Comparison of ENCODE assay signal across 33 cellular contexts in genomic region chr18:78816114-78816513, GRCh38.
"Had no signal": no experiment of that assay in that cellular context is flagged by ENCODE, and none has a peak within 500 bp of the region (broad histone marks: within the 10 kb centered on the region; RNA-seq: fewer than 3 reads in every experiment).

No MANE protein-coding gene starts in this region.

- H3K9me3 Mint-ChIP-seq: activated B cell treated with CpG ODN at 0.5 μM for 24 hours; activated CD8-positive, alpha-beta T cell treated with anti-CD3 and anti-CD28 coated beads for 36 hours; activated T-cell treated with anti-CD3 and anti-CD28 coated beads, Interleukin-2, amount 50 U/mL, for 4 hours; activated T-helper 17 cell treated with anti-CD3 and anti-CD28 coated beads, Interleukin-2, amount 50 U/mL, for 72 hours; endodermal cell; T-helper 2 cell treated with Interferon-gamma antibody and Interleukin-4, amounts not matched to agents 5 μg/mL and 100 μg/mL, for 36 hours had no signal

- DNase-seq: activated B cell treated with CpG ODN at 0.5 μM for 24 hours; activated CD4-positive, alpha-beta T cell treated with anti-CD3 and anti-CD28 coated beads for 48 hours; activated CD4-positive, alpha-beta T cell treated with anti-CD3 and anti-CD28 coated beads, Interleukin-2, amount 50 U/mL, for 1 hour; activated CD4-positive, alpha-beta T cell treated with anti-CD3 and anti-CD28 coated beads, Interleukin-2, amount 50 U/mL, for 48 hours; activated CD8-positive, alpha-beta memory T cell treated with anti-CD3 and anti-CD28 coated beads for 24 hours; activated CD8-positive, alpha-beta T cell treated with anti-CD3 and anti-CD28 coated beads for 36 hours; activated effector memory CD4-positive, alpha-beta T cell treated with Interleukin-2 at 50 U/mL for 16 hours; activated gamma-delta T cell treated with Interleukin-2 at 50 U/mL for 16 hours; activated naive CD4-positive, alpha-beta T cell treated with anti-CD3 and anti-CD28 coated beads, Interleukin-2, amount 50 U/mL, for 16 hours; activated naive CD4-positive, alpha-beta T cell treated with Interleukin-2 at 50 U/mL for 16 hours; activated T-cell treated with anti-CD3 and anti-CD28 coated beads, Interleukin-2, amount 50 U/mL, for 4 hours; amniotic stem cell; anterior cingulate cortex; brain microvascular endothelial cell; central memory CD4-positive, alpha-beta T cell; cerebellar nuclear complex; colonic mucosa; dorsolateral prefrontal cortex; effector memory CD4-positive, alpha-beta T cell; endodermal cell; foreskin fibroblast; head of caudate nucleus; T-helper 1 cell; T-helper 17 cell; T1000; WERI-Rb-1 had no signal

- H3K4me1 ChIP-seq: colonic mucosa had no signal

- H3K36me3 ChIP-seq: brain microvascular endothelial cell, colonic mucosa, WERI-Rb-1 had no signal

- ATAC-seq: activated CD4-positive, CD25-positive, alpha-beta regulatory T cell treated with anti-CD3 and anti-CD28 coated beads, Interleukin-2, amount 50 U/mL, for 24 hours; activated CD8-positive, alpha-beta T cell treated with anti-CD3 and anti-CD28 coated beads for 36 hours; activated T-cell treated with anti-CD3 and anti-CD28 coated beads, Interleukin-2, amount 50 U/mL, for 4 hours; activated T-helper 17 cell treated with anti-CD3 and anti-CD28 coated beads, Interleukin-2, amount 50 U/mL, for 72 hours; esophagus mucosa; T-helper 17 cell had no signal

- H3K4me1 Mint-ChIP-seq: activated B cell treated with CpG ODN at 0.5 μM for 24 hours; activated T-helper 17 cell treated with anti-CD3 and anti-CD28 coated beads, Interleukin-2, amount 50 U/mL, for 72 hours; T-helper 17 cell had no signal

- H3K27me3 Mint-ChIP-seq: activated B cell treated with CpG ODN at 0.5 μM for 24 hours had no signal

- FAIRE-seq: astrocyte, frontal cortex had no signal

- H3K27ac Mint-ChIP-seq: activated B cell treated with CpG ODN at 0.5 μM for 24 hours; activated CD8-positive, alpha-beta T cell treated with anti-CD3 and anti-CD28 coated beads for 36 hours; activated naive CD8-positive, alpha-beta T cell; activated T-helper 17 cell treated with anti-CD3 and anti-CD28 coated beads, Interleukin-2, amount 50 U/mL, for 72 hours; endodermal cell; T-helper 17 cell; T-helper 2 cell treated with Interferon-gamma antibody and Interleukin-4, amounts not matched to agents 5 μg/mL and 100 μg/mL, for 36 hours had no signal

- H3K9me3 ChIP-seq: colonic mucosa had no signal

- H3K27ac ChIP-seq: brain microvascular endothelial cell, colonic mucosa, dorsolateral prefrontal cortex, WERI-Rb-1 had no signal

- H3K27me3 ChIP-seq: brain microvascular endothelial cell, colonic mucosa had no signal

- H3K4me3 Mint-ChIP-seq: activated B cell treated with CpG ODN at 0.5 μM for 24 hours; activated CD8-positive, alpha-beta T cell treated with anti-CD3 and anti-CD28 coated beads for 36 hours; activated naive CD8-positive, alpha-beta T cell; activated T-cell treated with anti-CD3 and anti-CD28 coated beads, Interleukin-2, amount 50 U/mL, for 4 hours; activated T-helper 17 cell treated with anti-CD3 and anti-CD28 coated beads, Interleukin-2, amount 50 U/mL, for 72 hours; endodermal cell; T-helper 17 cell; T-helper 2 cell treated with Interferon-gamma antibody and Interleukin-4, amounts not matched to agents 5 μg/mL and 100 μg/mL, for 36 hours had no signal

- H3K36me3 Mint-ChIP-seq: activated naive CD8-positive, alpha-beta T cell had no signal

- H3K4me3 ChIP-seq: colonic mucosa, dorsolateral prefrontal cortex had no signal
